11 cellular contexts compared by ENCODE assay signal in genomic region chr10:127293640-127294039, GRCh38.
DNase-seq lines count a peak whose midpoint lies in the region; ATAC-seq and TF ChIP-seq lines count a peak whose summit lies in the region.
"Had no signal": no experiment of that assay in that cellular context is flagged by ENCODE, and none has a peak within 500 bp of the region (broad histone marks: within the 10 kb centered on the region; RNA-seq: fewer than 3 reads in every experiment).

No MANE protein-coding gene starts in this region.

- no peak overlapping the region for H3K27ac ChIP-seq in coronary artery
- H3K27ac ChIP-seq: lower lobe of right lung, transverse colon had no signal

- peaks cover 32% of the 10 kb centered on the region for H3K4me1 Mint-ChIP-seq in activated CD4-positive, alpha-beta T cell treated with anti-CD3 and anti-CD28 coated beads, Interleukin-2, amount 10 ng/mL, durations not matched to agents 24 days and 14 days

- no peak overlapping the region for H3K4me3 ChIP-seq in coronary artery
- H3K4me3 ChIP-seq: lower lobe of right lung, transverse colon had no signal

- peak overlapping the region; percentile 56 for H3K27ac Mint-ChIP-seq in activated CD4-positive, alpha-beta T cell treated with anti-CD3 and anti-CD28 coated beads, Interleukin-2, amount 10 ng/mL, durations not matched to agents 24 days and 14 days

- peaks cover 7% of the 10 kb centered on the region for H3K9me3 Mint-ChIP-seq in activated CD4-positive, alpha-beta T cell treated with anti-CD3 and anti-CD28 coated beads, Interleukin-2, amount 10 ng/mL, durations not matched to agents 24 days and 14 days

- DNase-seq in NCI-H2196 treated with DMSO at 0.1 percent for 48 hours (lab: John Stamatoyannopoulos, UW; ENCODE audit: unreplicated experiment) (peak; percentile 3), NCI-H2196 (lab: John Stamatoyannopoulos, UW; ENCODE audit: unreplicated experiment) (no peak), coronary artery (ENCODE audit: low spot score) (peak; percentile 38), midbrain (lab: John Stamatoyannopoulos, UW) (no peak), sciatic nerve (ENCODE audit: low spot score) (no peak)
- DNase-seq in activated CD4-positive, alpha-beta T cell treated with anti-CD3 and anti-CD28 coated beads, Interleukin-2, amount 10 ng/mL, durations not matched to agents 24 days and 14 days, result peak; percentile 92
- DNase-seq in stimulated activated CD8-positive, alpha-beta memory T cell treated with anti-CD3 and anti-CD28 coated beads, Interleukin-4, amount 100 ng/mL, for 48 hours, result peak; percentile 51
- DNase-seq: lower lobe of right lung, right cardiac atrium, transverse colon had no signal

- peak overlapping the region; percentile 52 for H3K4me3 Mint-ChIP-seq in activated CD4-positive, alpha-beta T cell treated with anti-CD3 and anti-CD28 coated beads, Interleukin-2, amount 10 ng/mL, durations not matched to agents 24 days and 14 days

- ATAC-seq in GM21717 (IDR thresholded peaks at IDR 0.05; ENCODE audit: unreplicated experiment) (no peak), sciatic nerve (no peak)

- TF ChIP-seq CTCF in coronary artery (IDR thresholded peaks at IDR 0.05), result no peak

- H3K36me3 Mint-ChIP-seq in activated CD4-positive, alpha-beta T cell treated with anti-CD3 and anti-CD28 coated beads, Interleukin-2, amount 10 ng/mL, durations not matched to agents 24 days and 14 days (ENCODE audit: low read depth), result no peaks in the 10 kb centered on the region

- intact Hi-C loops in activated CD4-positive, alpha-beta T cell treated with anti-CD3 and anti-CD28 coated beads, Interleukin-2, amount 10 ng/mL, durations not matched to agents 24 days and 14 days (cut with micrococcal nuclease), result no loop called here
- intact Hi-C loops in sciatic nerve (cut with DNase I), result no loop called here

- H3K27me3 Mint-ChIP-seq in activated CD4-positive, alpha-beta T cell treated with anti-CD3 and anti-CD28 coated beads, Interleukin-2, amount 10 ng/mL, durations not matched to agents 24 days and 14 days, result peaks cover 31% of the 10 kb centered on the region

Comparison
In these comparisons a context has a peak if more than half of its experiments do, and no peak if none do; other contexts are left out.
1. DNase-seq: peak in NCI-H2196 treated with DMSO at 0.1 percent for 48 hours (single experiment), activated CD4-positive, alpha-beta T cell treated with anti-CD3 and anti-CD28 coated beads, Interleukin-2, amount 10 ng/mL, durations not matched to agents 24 days and 14 days (single experiment), coronary artery (single experiment) and stimulated activated CD8-positive, alpha-beta memory T cell treated with anti-CD3 and anti-CD28 coated beads, Interleukin-4, amount 100 ng/mL, for 48 hours (single experiment); none in NCI-H2196 (single experiment), midbrain (single experiment) and sciatic nerve (single experiment).